Comparison of ENCODE assay signal across 1 cellular context in genomic region chr11:65502852-65503603, GRCh38.
TF ChIP-seq lines count a peak whose summit lies in the region.

No MANE protein-coding gene starts in this region.

TF ChIP-seq in K562, 482 proteins besides CTCF, POLR2A, EP300 and RAD21 (continued from another document and continues in another):
- TF ChIP-seq ZKSCAN3 (CRISPR knock-in tag; IDR thresholded peaks at IDR 0.05) (no peak), KDM1A (IDR thresholded peaks at IDR 0.05) (no peak; a peak in 1 of 4 replicates), NUFIP1 (IDR thresholded peaks at IDR 0.05; ENCODE audit: partially characterized antibody) (no peak), JUND (IDR thresholded peaks at IDR 0.05; ENCODE audit: borderline replicate concordance, low read depth, low read length) (no peak), JUND (tag; IDR thresholded peaks at IDR 0.05; ENCODE audit: borderline replicate concordance, low read depth, low read length) (no peak), KDM5B (IDR thresholded peaks at IDR 0.05; ENCODE audit: insufficient replicate concordance, low read depth, low read length) (peak; percentile 79), ZNF449 (CRISPR knock-in tag; IDR thresholded peaks at IDR 0.05) (no peak; the same call in 1 of the 2 replicates), ZBED1 (IDR thresholded peaks at IDR 0.05) (peak; percentile 99), CCAR2 (IDR thresholded peaks at IDR 0.05; ENCODE audit: low read depth, low read length) (no peak), KAT2B (IDR thresholded peaks at IDR 0.05; ENCODE audit: low read depth, low read length) (no peak), CBFA2T2 (conservative IDR thresholded peaks at IDR 0.05) (no peak), ETS2 (tag; IDR thresholded peaks at IDR 0.05; ENCODE audit: borderline replicate concordance, poor library complexity, severe bottlenecking) (no peak), NRF1 (conservative IDR thresholded peaks at IDR 0.05 in 1 of 2, IDR thresholded peaks at IDR 0.05 in 1 of 2) (no peak), ZMIZ1 (IDR thresholded peaks at IDR 0.05; ENCODE audit: low read depth in 2 of 2, low read length in 2 of 2) (peak in 1 of 2 experiments; percentile 66; a peak in 1 of 4 replicates), MAX (CRISPR knock-in tag; IDR thresholded peaks at IDR 0.05) (no peak), PHB2 (IDR thresholded peaks at IDR 0.05; ENCODE audit: low read depth) (no peak), SOX6 (IDR thresholded peaks at IDR 0.05) (no peak), ZNF407 (IDR thresholded peaks at IDR 0.05; ENCODE audit: low read depth) (no peak), FOXA1 (IDR thresholded peaks at IDR 0.05; ENCODE audit: borderline replicate concordance) (no peak), ZBTB17 (CRISPR knock-in tag; IDR thresholded peaks at IDR 0.05) (peak; percentile 89), RBM25 (IDR thresholded peaks at IDR 0.05; ENCODE audit: low read depth, low read length, severe bottlenecking) (no peak), FOXJ3 (CRISPR knock-in tag; IDR thresholded peaks at IDR 0.05) (no peak), SIN3B (IDR thresholded peaks at IDR 0.05; ENCODE audit: low read depth) (no peak), ZNF507 (tag; conservative IDR thresholded peaks at IDR 0.05) (no peak), DPF2 (IDR thresholded peaks at IDR 0.05) (peak; percentile 46; the same call in 1 of the 2 replicates), PTTG1 (tag; IDR thresholded peaks at IDR 0.05; ENCODE audit: low read depth) (no peak), SMC3 (conservative IDR thresholded peaks at IDR 0.05; ENCODE audit: insufficient read depth, low read depth, low read length) (no peak), BRCA1 (IDR thresholded peaks at IDR 0.05) (no peak), BRCA1 (CRISPR knock-in tag; IDR thresholded peaks at IDR 0.05) (no peak), ZNF668 (CRISPR knock-in tag; IDR thresholded peaks at IDR 0.05) (no peak), ZNF764 (CRISPR knock-in tag; IDR thresholded peaks at IDR 0.05; ENCODE audit: low read depth) (no peak), ZNF584 (CRISPR knock-in tag; IDR thresholded peaks at IDR 0.05; ENCODE audit: low read depth) (no peak), MYBL2 (IDR thresholded peaks at IDR 0.05; ENCODE audit: low read depth) (no peak), MYBL2 (CRISPR knock-in tag; IDR thresholded peaks at IDR 0.05; ENCODE audit: borderline replicate concordance) (no peak), SREBF1 (IDR thresholded peaks at IDR 0.05; ENCODE audit: borderline replicate concordance, low read depth, low read length) (no peak), STAT5B (CRISPR knock-in tag; IDR thresholded peaks at IDR 0.05) (no peak), SMARCC2 (IDR thresholded peaks at IDR 0.05; ENCODE audit: low read depth) (no peak), FIP1L1 (IDR thresholded peaks at IDR 0.05; ENCODE audit: low read depth, low read length, poor library complexity, severe bottlenecking) (peak; percentile 67), ESRRB (CRISPR knock-in tag; IDR thresholded peaks at IDR 0.05; ENCODE audit: borderline replicate concordance) (peak; percentile 92), E2F6 (IDR thresholded peaks at IDR 0.05; ENCODE audit: borderline replicate concordance in 1 of 2, extremely low read depth in 1 of 2, insufficient read depth in 1 of 2, insufficient read length in 1 of 2, low read depth in 1 of 2, low read length in 1 of 2, poor library complexity in 1 of 2, severe bottlenecking in 1 of 2) (no peak), ASH1L (IDR thresholded peaks at IDR 0.05; ENCODE audit: borderline replicate concordance, low read depth, partially characterized antibody) (no peak), GMEB1 (CRISPR knock-in tag; IDR thresholded peaks at IDR 0.05) (peak; percentile 17; the same call in 1 of the 2 replicates), KDM4B (IDR thresholded peaks at IDR 0.05; ENCODE audit: borderline replicate concordance in 2 of 2, low read depth in 1 of 2) (no peak), RBM17 (IDR thresholded peaks at IDR 0.05; ENCODE audit: borderline replicate concordance, low read depth, low read length) (no peak), HEY1 (CRISPR knock-in tag; IDR thresholded peaks at IDR 0.05; ENCODE audit: borderline replicate concordance) (peak; percentile 80), REST (CRISPR knock-in tag; IDR thresholded peaks at IDR 0.05; ENCODE audit: low read depth) (peak; percentile 48; the same call in 1 of the 2 replicates), ZNF77 (CRISPR knock-in tag; IDR thresholded peaks at IDR 0.05) (peak; percentile 88), ZNF589 (CRISPR knock-in tag; IDR thresholded peaks at IDR 0.05; ENCODE audit: low read depth) (no peak), MBD2 (IDR thresholded peaks at IDR 0.05; ENCODE audit: borderline replicate concordance, low read depth) (no peak), ZKSCAN1 (IDR thresholded peaks at IDR 0.05; ENCODE audit: low read depth, low read length) (peak; percentile 46; the same call in 1 of the 2 replicates), ZNF408 (CRISPR knock-in tag; IDR thresholded peaks at IDR 0.05; ENCODE audit: low read depth) (no peak)
